In the genomic region with DNA sequence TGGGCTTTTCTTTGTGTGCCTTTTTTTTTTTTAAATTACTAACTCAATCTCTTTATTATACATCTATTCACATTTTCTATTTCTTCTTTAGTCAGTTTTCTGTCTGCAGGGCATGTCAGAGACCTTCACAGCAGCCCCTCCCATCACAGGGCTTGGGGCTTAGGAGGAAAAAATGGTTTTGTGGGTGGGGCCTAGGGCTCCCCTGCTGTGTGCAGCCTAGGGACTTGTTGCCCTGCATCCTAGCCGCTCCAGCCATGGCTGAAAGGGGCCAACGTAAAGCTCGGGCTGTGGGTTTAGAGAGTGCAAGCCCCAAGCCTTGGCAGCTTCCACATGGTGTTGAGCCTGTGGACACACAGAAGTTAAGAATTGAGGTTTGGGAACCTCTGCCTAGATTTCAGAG, we compare ENCODE assay signal across 38 cellular contexts.
"Had no signal": no experiment of that assay in that cellular context is flagged by ENCODE, and none has a peak within 500 bp of the region (broad histone marks: within the 10 kb centered on the region; RNA-seq: fewer than 3 reads in every experiment).

No MANE protein-coding gene starts in this region.

- FAIRE-seq: bronchial epithelial cell, TTC549 had no signal

- H3K27me3 Mint-ChIP-seq: activated CD4-positive, alpha-beta memory T cell treated with anti-CD3 and anti-CD28 coated beads, Interleukin-2, amount 10 ng/mL, durations not matched to agents 7 days and 5 days; activated CD4-positive, alpha-beta T cell treated with anti-CD3 and anti-CD28 coated beads for 36 hours; activated CD4-positive, alpha-beta T cell treated with anti-CD3 and anti-CD28 coated beads, Interleukin-2, amount 10 ng/mL, durations not matched to agents 7 days and 5 days; activated CD8-positive, alpha-beta memory T cell treated with anti-CD3 and anti-CD28 coated beads, Interleukin-2, amount 10 ng/mL, durations not matched to agents 7 days and 5 days; activated naive CD4-positive, alpha-beta T cell treated with anti-CD3 and anti-CD28 coated beads, Interleukin-2, amount 10 ng/mL, durations not matched to agents 7 days and 5 days; activated naive CD4-positive, alpha-beta T cell treated with anti-CD3 and anti-CD28 coated beads, Interleukin-2, amount 50 U/mL, for 24 hours; activated naive CD8-positive, alpha-beta T cell; activated naive CD8-positive, alpha-beta T cell treated with anti-CD3 and anti-CD28 coated beads, Interleukin-2, amount 10 ng/mL, durations not matched to agents 7 days and 5 days; activated naive CD8-positive, alpha-beta T cell treated with anti-CD3 and anti-CD28 coated beads, Interleukin-2, amount 50 U/mL, for 24 hours; activated T-cell treated with anti-CD3 and anti-CD28 coated beads, Interleukin-2, amount 50 U/mL, for 24 hours; brain; central memory CD8-positive, alpha-beta T cell had no signal

- H3K27ac ChIP-seq: ascending aorta, cardiac muscle cell, VCaP had no signal

- H3K9me3 ChIP-seq: ascending aorta had no signal

- H3K4me3 ChIP-seq: ascending aorta, cardiac muscle cell had no signal

- H3K4me1 Mint-ChIP-seq: activated naive CD4-positive, alpha-beta T cell treated with anti-CD3 and anti-CD28 coated beads, Interleukin-2, amount 10 ng/mL, durations not matched to agents 7 days and 5 days; activated naive CD8-positive, alpha-beta T cell treated with anti-CD3 and anti-CD28 coated beads, Interleukin-2, amount 10 ng/mL, durations not matched to agents 7 days and 5 days; brain had no signal

- ATAC-seq: activated CD4-positive, alpha-beta T cell treated with anti-CD3 and anti-CD28 coated beads for 36 hours; activated CD4-positive, CD25-positive, alpha-beta regulatory T cell treated with anti-CD3 and anti-CD28 coated beads, Interleukin-2, amount 50 U/mL, for 24 hours; activated CD8-positive, alpha-beta memory T cell treated with anti-CD3 and anti-CD28 coated beads, Interleukin-2, amount 10 ng/mL, durations not matched to agents 7 days and 5 days; activated CD8-positive, alpha-beta T cell treated with anti-CD3 and anti-CD28 coated beads, Interleukin-2, amount 10 ng/mL, durations not matched to agents 7 days and 5 days; activated naive CD8-positive, alpha-beta T cell treated with anti-CD3 and anti-CD28 coated beads, Interleukin-2, amount 50 U/mL, for 24 hours had no signal

- DNase-seq: activated CD4-positive, alpha-beta memory T cell treated with anti-CD3 and anti-CD28 coated beads, Interleukin-2, amount 10 ng/mL, durations not matched to agents 7 days and 5 days; activated CD4-positive, alpha-beta T cell treated with anti-CD3 and anti-CD28 coated beads for 1 hour; activated CD4-positive, alpha-beta T cell treated with anti-CD3 and anti-CD28 coated beads for 36 hours; activated CD4-positive, alpha-beta T cell treated with anti-CD3 and anti-CD28 coated beads for 48 hours; activated CD4-positive, alpha-beta T cell treated with anti-CD3 and anti-CD28 coated beads, Interleukin-2, amount 10 ng/mL, durations not matched to agents 7 days and 5 days; activated CD4-positive, alpha-beta T cell treated with anti-CD3 and anti-CD28 coated beads, Interleukin-2, amount 50 U/mL, for 48 hours; activated CD4-positive, CD25-positive, alpha-beta regulatory T cell; activated CD8-positive, alpha-beta memory T cell treated with anti-CD3 and anti-CD28 coated beads for 24 hours; activated CD8-positive, alpha-beta memory T cell treated with anti-CD3 and anti-CD28 coated beads, Interleukin-2, amount 10 ng/mL, durations not matched to agents 7 days and 5 days; activated CD8-positive, alpha-beta memory T cell treated with anti-CD3 and anti-CD28 coated beads, Interleukin-2, amount 50 U/mL, for 48 hours; activated CD8-positive, alpha-beta T cell treated with anti-CD3 and anti-CD28 coated beads, Interleukin-2, amount 10 ng/mL, durations not matched to agents 7 days and 5 days; activated effector memory CD4-positive, alpha-beta T cell treated with Interleukin-2 at 50 U/mL for 16 hours; activated gamma-delta T cell; activated naive CD4-positive, alpha-beta T cell treated with anti-CD3 and anti-CD28 coated beads, Interleukin-2, amount 10 ng/mL, durations not matched to agents 7 days and 5 days; activated naive CD4-positive, alpha-beta T cell treated with Interleukin-2 at 50 U/mL for 16 hours; activated naive CD8-positive, alpha-beta T cell treated with anti-CD3 and anti-CD28 coated beads, Interleukin-2, amount 10 ng/mL, durations not matched to agents 7 days and 5 days; activated naive CD8-positive, alpha-beta T cell treated with anti-CD3 and anti-CD28 coated beads, Interleukin-2, amount 50 U/mL, for 24 hours; activated T-cell treated with anti-CD3 and anti-CD28 coated beads, Interleukin-2, amount 50 U/mL, for 24 hours; activated T-cell treated with anti-CD3 and anti-CD28 coated beads, Interleukin-2, amount 50 U/mL, for 48 hours; amygdala; anterior cingulate cortex; caudate nucleus; cerebellar nuclear complex; T-helper 2 cell; T-helper 9 cell had no signal

- H3K9me3 Mint-ChIP-seq: central memory CD8-positive, alpha-beta T cell had no signal

- H3K4me3 Mint-ChIP-seq: activated CD4-positive, alpha-beta memory T cell treated with anti-CD3 and anti-CD28 coated beads, Interleukin-2, amount 10 ng/mL, durations not matched to agents 7 days and 5 days; activated CD4-positive, alpha-beta T cell treated with anti-CD3 and anti-CD28 coated beads for 36 hours; activated CD4-positive, alpha-beta T cell treated with anti-CD3 and anti-CD28 coated beads, Interleukin-2, amount 10 ng/mL, durations not matched to agents 7 days and 5 days; activated CD8-positive, alpha-beta memory T cell treated with anti-CD3 and anti-CD28 coated beads, Interleukin-2, amount 10 ng/mL, durations not matched to agents 7 days and 5 days; activated CD8-positive, alpha-beta T cell treated with anti-CD3 and anti-CD28 coated beads, Interleukin-2, amount 10 ng/mL, durations not matched to agents 7 days and 5 days; activated naive CD4-positive, alpha-beta T cell treated with anti-CD3 and anti-CD28 coated beads, Interleukin-2, amount 10 ng/mL, durations not matched to agents 7 days and 5 days; activated naive CD4-positive, alpha-beta T cell treated with anti-CD3 and anti-CD28 coated beads, Interleukin-2, amount 50 U/mL, for 24 hours; activated naive CD8-positive, alpha-beta T cell; activated naive CD8-positive, alpha-beta T cell treated with anti-CD3 and anti-CD28 coated beads, Interleukin-2, amount 10 ng/mL, durations not matched to agents 7 days and 5 days; activated naive CD8-positive, alpha-beta T cell treated with anti-CD3 and anti-CD28 coated beads, Interleukin-2, amount 50 U/mL, for 24 hours; activated T-cell treated with anti-CD3 and anti-CD28 coated beads, Interleukin-2, amount 50 U/mL, for 24 hours; brain; central memory CD8-positive, alpha-beta T cell; T-helper 1 cell treated with Interleukin-12 subunit alpha and Interleukin-12 subunit beta and Interleukin-4 antibody, amounts not matched to agents 30 μg/mL and 1 μg/mL, for 36 hours; T-helper 2 cell treated with Interferon-gamma antibody and Interleukin-4, amounts not matched to agents 5 μg/mL and 100 μg/mL, for 36 hours had no signal

- H3K4me1 ChIP-seq: ascending aorta had no signal

- H3K27ac Mint-ChIP-seq: activated CD4-positive, alpha-beta memory T cell treated with anti-CD3 and anti-CD28 coated beads, Interleukin-2, amount 10 ng/mL, durations not matched to agents 7 days and 5 days; activated CD4-positive, alpha-beta T cell treated with anti-CD3 and anti-CD28 coated beads for 36 hours; activated CD4-positive, alpha-beta T cell treated with anti-CD3 and anti-CD28 coated beads, Interleukin-2, amount 10 ng/mL, durations not matched to agents 7 days and 5 days; activated CD8-positive, alpha-beta memory T cell treated with anti-CD3 and anti-CD28 coated beads, Interleukin-2, amount 10 ng/mL, durations not matched to agents 7 days and 5 days; activated CD8-positive, alpha-beta T cell treated with anti-CD3 and anti-CD28 coated beads, Interleukin-2, amount 10 ng/mL, durations not matched to agents 7 days and 5 days; activated naive CD4-positive, alpha-beta T cell treated with anti-CD3 and anti-CD28 coated beads, Interleukin-2, amount 10 ng/mL, durations not matched to agents 7 days and 5 days; activated naive CD4-positive, alpha-beta T cell treated with anti-CD3 and anti-CD28 coated beads, Interleukin-2, amount 50 U/mL, for 24 hours; activated naive CD8-positive, alpha-beta T cell; activated naive CD8-positive, alpha-beta T cell treated with anti-CD3 and anti-CD28 coated beads, Interleukin-2, amount 10 ng/mL, durations not matched to agents 7 days and 5 days; activated naive CD8-positive, alpha-beta T cell treated with anti-CD3 and anti-CD28 coated beads, Interleukin-2, amount 50 U/mL, for 24 hours; activated T-cell treated with anti-CD3 and anti-CD28 coated beads, Interleukin-2, amount 50 U/mL, for 24 hours; activated T-helper 2 cell treated with anti-CD3 and anti-CD28 coated beads, Interferon-gamma antibody, Interleukin-2, Interleukin-4, amounts not matched to agents 10 μg/mL and 5 μg/mL and 100 μg/mL, durations not matched to agents 14 hours and 24 hours and 36 hours; brain; T-helper 1 cell treated with Interleukin-12 subunit alpha and Interleukin-12 subunit beta and Interleukin-4 antibody, amounts not matched to agents 30 μg/mL and 1 μg/mL, for 36 hours; T-helper 2 cell treated with Interferon-gamma antibody and Interleukin-4, amounts not matched to agents 5 μg/mL and 100 μg/mL, for 36 hours had no signal

- H3K36me3 ChIP-seq: ascending aorta, cardiac muscle cell had no signal

- H3K27me3 ChIP-seq: ascending aorta, cardiac muscle cell had no signal
